Comparison of ENCODE assay signal across 8 cellular contexts in the genomic region with DNA sequence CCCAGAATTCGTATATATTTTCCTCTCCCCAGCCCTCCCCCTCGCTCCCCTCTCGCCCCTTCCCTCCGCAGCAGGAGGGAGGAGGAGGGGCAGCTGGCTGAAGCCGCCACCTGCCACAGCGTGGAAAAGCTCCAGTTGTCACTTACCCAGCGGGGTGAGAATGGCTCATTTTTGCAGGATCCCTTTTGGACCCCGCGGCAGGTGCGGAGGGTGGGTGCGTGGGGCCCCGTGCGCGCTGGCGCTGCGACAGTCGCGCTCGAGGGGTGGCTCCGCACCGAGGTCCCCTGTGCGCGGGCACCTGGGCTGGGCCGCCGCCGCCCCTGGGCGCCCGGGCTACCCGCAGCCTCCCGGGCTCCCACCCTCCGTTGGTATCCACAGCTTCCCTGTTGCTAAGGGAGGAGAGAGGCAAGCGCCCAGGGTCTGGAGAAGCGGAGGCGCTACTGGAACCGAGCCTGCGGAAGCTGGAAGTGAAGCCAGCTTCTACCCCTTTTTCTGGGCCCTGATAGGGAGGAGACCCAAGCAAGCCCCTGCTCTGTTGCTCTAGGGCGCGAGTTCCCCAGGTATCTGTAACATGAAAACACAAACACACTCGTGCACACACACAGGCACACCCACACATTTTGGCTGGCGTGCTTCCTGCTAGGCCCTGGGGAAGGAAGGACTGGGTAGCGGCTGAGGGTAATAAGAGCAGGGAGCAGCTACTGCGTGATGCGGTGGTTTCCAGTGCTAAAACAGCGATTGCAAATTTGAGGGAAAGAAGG. TPM values are rescaled to one million over a fixed set of nuclear protein-coding genes. Genes with fewer than 3 reads are reported as not detected.
DNase-seq lines count a peak whose midpoint lies in the region; ATAC-seq and TF ChIP-seq lines count a peak whose summit lies in the region.

Gene ERICH3, minus strand, starts transcription at position 442 of the 761 bp plus-strand sequence. Its CDS starts 273 bp downstream, at position 169.

- peak within 1 kb of the TSS; percentile 62 for H3K4me2 ChIP-seq in parathyroid adenoma (ENCODE audit: low read length)

- H3K4me3 ChIP-seq in AG04449 (ENCODE audit: low read depth, low read length) (0 out of 2 replicates have a peak within 1 kb of the TSS, but pooled peaks have one; percentile 9), esophagus (ENCODE audit: low read depth in 1 of 2, low read length in 2 of 2) (peak within 1 kb of the TSS; percentile 2 to 4), parathyroid adenoma (ENCODE audit: low read depth, low read length) (peak within 1 kb of the TSS; percentile 3)
- H3K4me3 ChIP-seq in naive thymus-derived CD4-positive, alpha-beta T cell (ENCODE audit: low read length), result no peak within 1 kb of the TSS

- H3K79me2 ChIP-seq in parathyroid adenoma, result no peaks in the 10 kb centered on the region

- peaks cover 30 to 67% (median 46%) of the 10 kb centered on the region in 5 donors for H3K27me3 Mint-ChIP-seq in naive thymus-derived CD4-positive, alpha-beta T cell
- peaks cover 33 to 35% of the 10 kb centered on the region in 2 donors for H3K27me3 Mint-ChIP-seq in effector memory CD8-positive, alpha-beta T cell

- WGBS in esophagus, 2 donors, result 4 to 6% methylated on average over 40 to 43 of the region's 44 CpGs

- H3K4me1 Mint-ChIP-seq in naive thymus-derived CD4-positive, alpha-beta T cell, result peaks cover 0 to 6% (median 3%) of the 10 kb centered on the region in 7 donors
- no peaks in the 10 kb centered on the region for H3K4me1 Mint-ChIP-seq in effector memory CD8-positive, alpha-beta T cell (ENCODE audit: low read depth in 2 of 2)

- CTCF ChIA-PET in AG04449 (lab: Yijun Ruan, JAX), result interaction anchor here (3.1 kb wide), 1 partner anchor 16 kb away, joined by 12 read pairs; no protein-coding TSS in a partner anchor
- CTCF ChIA-PET in naive thymus-derived CD4-positive, alpha-beta T cell (lab: Charles Lee), result no interaction called here

- TF ChIP-seq CTCF in AG04449 (IDR thresholded peaks at IDR 0.05; ENCODE audit: insufficient read depth, low read length, missing control alignments), result no peak
- TF ChIP-seq CTCF in parathyroid adenoma (IDR thresholded peaks at IDR 0.05), result no peak

- H3K9ac ChIP-seq in parathyroid adenoma, result no peak within 1 kb of the TSS

- H3K4me1 ChIP-seq in esophagus (ENCODE audit: control insufficient read depth in 2 of 2, insufficient read depth in 2 of 2, low read length in 1 of 2) (peaks cover 0 to 2% of the 10 kb centered on the region in 2 donors), parathyroid adenoma (no peaks in the 10 kb centered on the region)
- H3K4me1 ChIP-seq in naive thymus-derived CD4-positive, alpha-beta T cell (ENCODE audit: control insufficient read depth in 2 of 2, insufficient read depth in 2 of 2, low read length in 2 of 2), result no peaks in the 10 kb centered on the region

- H3K9me3 Mint-ChIP-seq in naive thymus-derived CD4-positive, alpha-beta T cell, result peaks cover 0 to 24% (median 6%) of the 10 kb centered on the region in 11 donors
- peaks cover 0 to 4% of the 10 kb centered on the region in 2 donors for H3K9me3 Mint-ChIP-seq in effector memory CD8-positive, alpha-beta T cell

- no peak within 1 kb of the TSS for H2AFZ ChIP-seq in parathyroid adenoma

- H3K9me3 ChIP-seq in esophagus (ENCODE audit: control insufficient read depth in 2 of 2, insufficient read depth in 1 of 2, low read depth in 1 of 2, low read length in 1 of 2) (peaks cover 0 to 3% of the 10 kb centered on the region in 2 donors), parathyroid adenoma (ENCODE audit: control insufficient read depth, low read length) (no peaks in the 10 kb centered on the region)
- no peaks in the 10 kb centered on the region for H3K9me3 ChIP-seq in naive thymus-derived CD4-positive, alpha-beta T cell (ENCODE audit: control insufficient read depth in 2 of 3, low read length in 3 of 3)

- H3K27ac ChIP-seq in esophagus (ENCODE audit: low read depth in 2 of 2, low read length in 1 of 2) (no peak within 1 kb of the TSS), parathyroid adenoma (no peak within 1 kb of the TSS)
- H3K27ac ChIP-seq in naive thymus-derived CD4-positive, alpha-beta T cell (ENCODE audit: low read depth, low read length), result no peak within 1 kb of the TSS

- intact Hi-C loops in naive thymus-derived CD4-positive, alpha-beta T cell (cut with micrococcal nuclease), result no loop called here

- no peak for ATAC-seq in naive thymus-derived CD4-positive, alpha-beta T cell
- ATAC-seq in effector memory CD8-positive, alpha-beta T cell (replicated peaks), result no peak

- H3K27ac Mint-ChIP-seq in naive thymus-derived CD4-positive, alpha-beta T cell, result no peak within 1 kb of the TSS
- no peak within 1 kb of the TSS for H3K27ac Mint-ChIP-seq in effector memory CD8-positive, alpha-beta T cell

- no peaks in the 10 kb centered on the region for H3K36me3 ChIP-seq in esophagus (ENCODE audit: control insufficient read depth in 2 of 2, insufficient read depth in 2 of 2, low read length in 1 of 2)
- no peaks in the 10 kb centered on the region for H3K36me3 ChIP-seq in parathyroid adenoma (ENCODE audit: control insufficient read depth, insufficient read depth, low read length)
- H3K36me3 ChIP-seq in naive thymus-derived CD4-positive, alpha-beta T cell (ENCODE audit: control insufficient read depth in 2 of 3, insufficient read depth in 3 of 3, low read length in 3 of 3), result no peaks in the 10 kb centered on the region

- DNase-seq in AG04449 (ENCODE audit: low read depth, low spot score) (no peak), GM19238 (ENCODE audit: insufficient read length, low spot score) (peak; percentile 9), NCI-H1105 treated with DMSO at 0.1 percent for 48 hours (lab: John Stamatoyannopoulos, UW) (peak; percentile 55), SIG-M5 (lab: John Stamatoyannopoulos, UW) (no peak)
- DNase-seq in naive thymus-derived CD4-positive, alpha-beta T cell, result no peak
- DNase-seq in effector memory CD8-positive, alpha-beta T cell, result no peak

- POLR2A ChIA-PET in AG04449 (lab: Yijun Ruan, JAX), result no interaction called here
- POLR2A ChIA-PET in naive thymus-derived CD4-positive, alpha-beta T cell (lab: Charles Lee), result no interaction called here

- no peak within 1 kb of the TSS for H3K4me3 Mint-ChIP-seq in naive thymus-derived CD4-positive, alpha-beta T cell
- H3K4me3 Mint-ChIP-seq in effector memory CD8-positive, alpha-beta T cell, result no peak within 1 kb of the TSS

- H3K36me3 Mint-ChIP-seq in naive thymus-derived CD4-positive, alpha-beta T cell, result peaks cover 0 to 5% (median 0%) of the 10 kb centered on the region in 5 donors
- H3K36me3 Mint-ChIP-seq in effector memory CD8-positive, alpha-beta T cell (ENCODE audit: insufficient read depth), result no peaks in the 10 kb centered on the region

- H3K27me3 ChIP-seq in esophagus (ENCODE audit: control insufficient read depth in 1 of 2, insufficient read depth in 2 of 2, low read length in 2 of 2) (peaks cover 0 to 9% of the 10 kb centered on the region in 2 donors), parathyroid adenoma (ENCODE audit: control insufficient read depth, insufficient read depth, low read length) (no peaks in the 10 kb centered on the region)
- H3K27me3 ChIP-seq in naive thymus-derived CD4-positive, alpha-beta T cell (ENCODE audit: control insufficient read depth in 2 of 2, insufficient read depth in 2 of 2, low read length in 2 of 2), result peaks cover 0 to 5% of the 10 kb centered on the region in 2 donors

RNA-seq across cellular contexts. Expression of gene ERICH3, which starts in this region (rescaled TPM):
- polyA plus RNA-seq in esophagus, result under 1 TPM; under 0.01 to 0.02 TPM
- not detected for total RNA-seq in naive thymus-derived CD4-positive, alpha-beta T cell
- not detected for polyA plus RNA-seq in naive thymus-derived CD4-positive, alpha-beta T cell

Comparison
In these comparisons a context has a peak if more than half of its experiments do, and no peak if none do; other contexts are left out.
1. DNase-seq: peak in GM19238 (single experiment) and NCI-H1105 treated with DMSO at 0.1 percent for 48 hours (single experiment); none in AG04449 (single experiment), SIG-M5 (single experiment), naive thymus-derived CD4-positive, alpha-beta T cell (0 of 9) and effector memory CD8-positive, alpha-beta T cell (0 of 3).